ENCODE assay signal across 8 cellular contexts in the genomic region with DNA sequence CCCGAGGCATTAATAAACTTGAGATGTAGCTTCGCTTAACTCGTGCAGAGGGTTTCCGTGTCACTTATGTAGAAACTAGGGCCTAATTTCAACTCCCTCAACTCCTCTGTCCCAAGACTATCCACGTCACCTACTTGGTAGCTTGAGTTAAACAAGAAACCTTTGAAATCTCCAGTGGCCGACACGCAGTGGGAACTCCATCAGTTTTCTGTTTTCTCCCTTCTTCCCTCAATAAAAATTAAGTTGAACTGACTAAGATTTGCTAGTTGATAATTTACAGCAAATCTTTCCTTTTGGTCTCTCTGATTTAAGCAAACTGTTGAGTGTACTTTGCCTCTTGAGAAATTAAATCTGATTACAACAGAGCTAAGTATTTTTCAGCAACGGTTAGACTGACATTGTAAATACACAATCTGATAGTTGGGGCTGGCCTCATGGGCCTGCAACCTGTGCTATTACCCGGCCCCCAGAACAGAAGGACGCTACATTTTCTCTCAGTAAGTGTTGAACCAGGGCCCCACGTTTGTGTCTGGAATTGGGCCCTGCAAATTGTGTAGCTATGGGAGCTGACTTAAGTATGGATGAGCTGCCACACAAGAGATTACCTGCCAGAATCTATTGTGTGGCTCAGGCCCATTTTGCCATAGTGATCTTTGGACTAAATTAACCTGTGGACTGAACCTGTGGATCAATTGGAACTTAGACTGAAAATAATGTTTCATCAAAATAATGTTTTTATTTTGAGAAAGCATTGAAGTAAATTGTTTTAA. TPM values are rescaled to one million over a fixed set of nuclear protein-coding genes. Genes with fewer than 3 reads are reported as not detected.
DNase-seq lines count a peak whose midpoint lies in the region; ATAC-seq, FAIRE-seq and TF ChIP-seq lines count a peak whose summit lies in the region.

No MANE protein-coding gene starts in this region.

- no peaks in the 10 kb centered on the region for H3K9me2 ChIP-seq in Loucy (replicated peaks; ENCODE audit: low read depth, low read length)

- H3K4me2 ChIP-seq in Loucy (ENCODE audit: low read depth, low read length, poor library complexity, severe bottlenecking): peak overlapping the region; percentile 75

- DNase-seq in BE2C (no peak), cardiac fibroblast (ENCODE audit: low read depth in 2 of 2) (no peak), mesothelial cell of epicardium (ENCODE audit: low spot score in 2 of 2, unreplicated experiment in 2 of 2) (no peak), aorta (no peak), NCI-H2227 treated with DMSO at 0.1 percent for 48 hours (lab: John Stamatoyannopoulos, UW) (no peak), D721Med (ENCODE audit: insufficient read length, low spot score) (no peak), NCI-H1092 treated with DMSO at 0.1 percent for 48 hours (lab: John Stamatoyannopoulos, UW) (no peak)

- no peak for ATAC-seq in aorta (ENCODE audit: low FRiP score)

- 21 to 23% methylated on average over 11 of the region's 11 CpGs for WGBS in aorta, 2 donors

- H3K4me1 Mint-ChIP-seq in mesothelial cell of epicardium: peaks cover 25% of the 10 kb centered on the region

- peaks cover 10% of the 10 kb centered on the region for H3K4me1 ChIP-seq in BE2C
- peaks cover 31% of the 10 kb centered on the region for H3K4me1 ChIP-seq in Loucy (ENCODE audit: insufficient read depth, low read length, poor library complexity, severe bottlenecking)
- H3K4me1 ChIP-seq in aorta (ENCODE audit: control insufficient read depth in 1 of 2, insufficient read depth in 2 of 2, low read length in 2 of 2): no peaks in the 10 kb centered on the region

- H4K20me1 ChIP-seq in Loucy (ENCODE audit: insufficient read depth, low read length, poor library complexity, severe bottlenecking): no peaks in the 10 kb centered on the region

- H3K9me3 ChIP-seq in BE2C: no peaks in the 10 kb centered on the region
- H3K9me3 ChIP-seq in Loucy (ENCODE audit: insufficient read depth, low read depth, low read length): no peaks in the 10 kb centered on the region
- no peaks in the 10 kb centered on the region for H3K9me3 ChIP-seq in aorta (ENCODE audit: control insufficient read depth, low read length)

- FAIRE-seq in D721Med (lab: Jason Lieb, UNC): no peak

- 0 out of 2 replicates have a peak, but pooled peaks cover 5% of the 10 kb centered on the region for H3K36me3 ChIP-seq in BE2C
- no peaks in the 10 kb centered on the region for H3K36me3 ChIP-seq in Loucy (ENCODE audit: insufficient read depth, low read length)
- no peaks in the 10 kb centered on the region for H3K36me3 ChIP-seq in aorta (ENCODE audit: control insufficient read depth in 1 of 2, insufficient read depth in 2 of 2, low read length in 1 of 2)

- H3K36me3 Mint-ChIP-seq in mesothelial cell of epicardium: peaks cover 1% of the 10 kb centered on the region

- H3K9me3 Mint-ChIP-seq in mesothelial cell of epicardium: no peaks in the 10 kb centered on the region

- intact Hi-C loops in aorta (cut with DNase I): loop anchor here in 1 of 2 donors (10.0 kb wide), 1 partner anchor 287 kb away; no protein-coding TSS in a partner anchor

- no peaks in the 10 kb centered on the region for H3F3A ChIP-seq in Loucy (ENCODE audit: low read depth)

- no peaks in the 10 kb centered on the region for H3K27me3 ChIP-seq in BE2C
- no peaks in the 10 kb centered on the region for H3K27me3 ChIP-seq in Loucy (ENCODE audit: insufficient read depth, low read length, poor library complexity, severe bottlenecking)
- H3K27me3 ChIP-seq in aorta (ENCODE audit: control insufficient read depth in 1 of 2, insufficient read depth in 2 of 2, low read length in 1 of 2): no peaks in the 10 kb centered on the region

- H3K4me3 ChIP-seq in BE2C (ENCODE audit: low read depth, low read length): peak overlapping the region; percentile 83
- peak overlapping the region; percentile 94 for H3K4me3 ChIP-seq in Loucy (ENCODE audit: low read length, poor library complexity, severe bottlenecking)
- peak overlapping the region; percentile 86 for H3K4me3 ChIP-seq in cardiac fibroblast (replicated peaks in 1 of 2; ENCODE audit: low read depth in 2 of 2, low read length in 2 of 2)
- peak overlapping the region in 1 of 2 donors; percentile 38 for H3K4me3 ChIP-seq in aorta (ENCODE audit: low read length in 2 of 2)

- no peaks in the 10 kb centered on the region for H3K27me3 Mint-ChIP-seq in mesothelial cell of epicardium (ENCODE audit: low read depth)

- H3K9ac ChIP-seq in Loucy (ENCODE audit: low read depth, low read length, poor library complexity, severe bottlenecking): peak overlapping the region; percentile 92

- peak overlapping the region; percentile 95 for H3K27ac Mint-ChIP-seq in mesothelial cell of epicardium

- TF ChIP-seq CTCF in BE2C (IDR thresholded peaks at IDR 0.05; ENCODE audit: low read depth, low read length): no peak
- no peak for TF ChIP-seq CTCF in Loucy (conservative IDR thresholded peaks at IDR 0.05; ENCODE audit: low read length)
- TF ChIP-seq CTCF in cardiac fibroblast (IDR thresholded peaks at IDR 0.05; ENCODE audit: low read depth, low read length): no peak
- TF ChIP-seq CTCF in mesothelial cell of epicardium (IDR thresholded peaks at IDR 0.05; ENCODE audit: unreplicated experiment): no peak
- TF ChIP-seq CTCF in D721Med (IDR thresholded peaks at IDR 0.05; ENCODE audit: insufficient read depth, missing control alignments): no peak

- H3K27ac ChIP-seq in aorta (ENCODE audit: low read depth in 1 of 2, low read length in 2 of 2): peak overlapping the region; percentile 25 to 94

- H3K79me2 ChIP-seq in Loucy (ENCODE audit: insufficient read depth, low read length): peaks cover 14% of the 10 kb centered on the region; the same call in 1 of the 2 replicates

- H3K4me3 Mint-ChIP-seq in mesothelial cell of epicardium: peak overlapping the region; percentile 87

- peak overlapping the region; percentile 98 for H2AFZ ChIP-seq in Loucy (ENCODE audit: low read length)

RNA-seq across cellular contexts. Expression of a gene that starts 0.7 kb away (rescaled TPM):
- 101 TPM for polyA plus RNA-seq in BE2C (2012; ENCODE audit: insufficient read depth, insufficient read length, low read depth)
- 109 to 114 TPM (median 110 TPM) in 3 replicates for total RNA-seq in mesothelial cell of epicardium
- total RNA-seq in aorta: 100 to 1,000 TPM; 113 to 127 TPM
- polyA plus RNA-seq in aorta: 100 to 1,000 TPM; 167 to 223 TPM
